In the genomic region with DNA sequence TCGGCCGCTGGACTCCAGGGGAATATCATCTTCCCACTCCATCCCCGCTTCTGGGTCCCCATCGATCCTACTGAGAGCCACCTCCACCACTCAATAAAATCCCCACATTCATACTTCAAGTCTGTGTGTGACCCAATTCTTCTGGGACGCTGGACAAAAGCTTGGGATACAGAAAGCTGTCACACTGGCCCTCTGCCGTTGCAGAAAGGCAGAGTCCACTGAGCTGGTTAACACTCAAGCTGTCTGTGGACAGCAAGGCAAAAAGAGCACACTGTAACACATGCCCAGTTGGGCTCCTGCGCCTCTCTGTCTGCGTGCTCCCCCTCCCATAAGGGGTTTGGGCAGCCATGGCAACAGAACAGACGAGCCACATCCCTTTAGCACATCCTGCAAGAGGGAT, we compare ENCODE assay signal across 21 cellular contexts.
A peak's percentile ranks its signal among the peaks of the same experiment; 100 is the strongest.
DNase-seq lines count a peak whose midpoint lies in the region; ATAC-seq, FAIRE-seq and TF ChIP-seq lines count a peak whose summit lies in the region.
"Had no signal": no experiment of that assay in that cellular context is flagged by ENCODE, and none has a peak within 500 bp of the region (broad histone marks: within the 10 kb centered on the region; RNA-seq: fewer than 3 reads in every experiment).

No MANE protein-coding gene starts in this region.

- intact Hi-C loops in K562 (cut with micrococcal nuclease), result no loop called here

- no peaks in the 10 kb centered on the region for H3F3A ChIP-seq in neural progenitor cell (ENCODE audit: low read depth)

- H2AFZ ChIP-seq in K562 (ENCODE audit: low read depth, low read length) (no peak overlapping the region), neural progenitor cell (replicated peaks) (peak overlapping the region; percentile 85)

- no peaks in the 10 kb centered on the region for H3K27me3 ChIP-seq in K562 (ENCODE audit: control insufficient read depth in 2 of 2, insufficient read depth in 2 of 2, low read length in 2 of 2)
- H3K27me3 ChIP-seq in neural progenitor cell, result no peaks in the 10 kb centered on the region
- H3K27me3 ChIP-seq: BE2C had no signal

- H3K9me3 ChIP-seq in K562 (replicated peaks; ENCODE audit: control insufficient read depth, insufficient read depth, low read depth, low read length) (no peaks in the 10 kb centered on the region), neural progenitor cell (ENCODE audit: low read depth) (no peaks in the 10 kb centered on the region)
- H3K9me3 ChIP-seq: BE2C had no signal

- POLR2A ChIA-PET in K562 (lab: Yijun Ruan, JAX), result no interaction called here

- H3K4me3 ChIP-seq in K562 (no peak overlapping the region), neural progenitor cell (no peak overlapping the region)

- no peak for TF ChIP-seq RAD21 in K562 (CRISPR knock-in tag; conservative IDR thresholded peaks at IDR 0.05 in 1 of 2, IDR thresholded peaks at IDR 0.05 in 1 of 2)

- TF ChIP-seq POLR2A in K562 (conservative IDR thresholded peaks at IDR 0.05), result no peak

- DNase-seq in NCI-H748 (lab: John Stamatoyannopoulos, UW; ENCODE audit: unreplicated experiment), result peak; percentile 81
- DNase-seq in NCI-H748 treated with DMSO at 0.1 percent for 48 hours (lab: John Stamatoyannopoulos, UW), result no peak
- DNase-seq in M059J (ENCODE audit: low read depth), result peak; percentile 46
- DNase-seq in K562 (ENCODE audit: extremely low read depth in 1 of 4, low spot score in 3 of 4), result no peak
- DNase-seq in neural progenitor cell (ENCODE audit: low spot score), result peak; percentile 33
- DNase-seq in ACHN, result no peak
- no peak for DNase-seq in NCI-H2196 treated with DMSO at 0.1 percent for 48 hours (lab: John Stamatoyannopoulos, UW; ENCODE audit: unreplicated experiment)
- DNase-seq: BE2C; DMS53; EL; H7; HFFc6; NCI-H187 treated with DMSO at 0.1 percent for 48 hours; NCI-H2171; NCI-H526; NK-92 treated with Interleukin-12 subunit alpha and Interleukin-12 subunit beta, amount 100 ng/mL, for 24 hours; SIG-M5 had no signal

- peaks cover 32% of the 10 kb centered on the region for H4K20me1 ChIP-seq in K562 (replicated peaks; ENCODE audit: control insufficient read depth, insufficient read depth, low read length)
- no peaks in the 10 kb centered on the region for H4K20me1 ChIP-seq in neural progenitor cell (ENCODE audit: low read depth)

- WGBS in K562 (ENCODE audit: insufficient coverage, low coverage, missing lambda C conversion rate), result 68% methylated on average over 6 of the region's 9 CpGs

- no TSS peak for BruUV-seq in K562 (replicated peaks; lab: Mats Ljungman, UMichigan)

- no peak overlapping the region for H3K4me2 ChIP-seq in K562 (ENCODE audit: insufficient read depth, low read length)
- H3K4me2 ChIP-seq in neural progenitor cell, result no peak overlapping the region
- H3K4me2 ChIP-seq: KMS-11 had no signal

- H3K9me1 ChIP-seq in K562 (ENCODE audit: control insufficient read depth, insufficient read depth, low read length), result no peaks in the 10 kb centered on the region

- H3K36me3 ChIP-seq in K562 (ENCODE audit: control insufficient read depth, insufficient read depth, low read length) (peaks cover 91% of the 10 kb centered on the region), neural progenitor cell (no peaks in the 10 kb centered on the region)
- H3K36me3 ChIP-seq: BE2C had no signal

- CTCF ChIA-PET in K562 (lab: Yijun Ruan, JAX; ENCODE audit: low intra/inter-chr PET ratio), result no interaction called here

- peaks cover 0 to 4% of the 10 kb centered on the region in 2 experiments; a peak in 2 of 5 replicates for H3K4me1 ChIP-seq in K562 (replicated peaks in 1 of 2; ENCODE audit: control insufficient read depth in 2 of 2, insufficient read depth in 2 of 2, low read length in 2 of 2)
- H3K4me1 ChIP-seq in neural progenitor cell, result peaks cover 23% of the 10 kb centered on the region
- H3K4me1 ChIP-seq: BE2C had no signal

- no peak overlapping the region for H3K27ac Mint-ChIP-seq in neural progenitor cell
- no peak overlapping the region for H3K27ac Mint-ChIP-seq in activated T-helper 17 cell treated with anti-CD3 and anti-CD28 coated beads, Interleukin-2, amount 50 U/mL, for 72 hours
- H3K27ac Mint-ChIP-seq: HFFc6 had no signal

- in situ Hi-C loops in K562 (cut with MboI), result no loop called here
- in situ Hi-C loops in ACHN (cut with HindIII; ENCODE audit: low pct_ligation_motif_present, low pct_unique_long_range_greater_than_20kb, low sequenced_read_pairs), result no loop called here

- H3K9me3 Mint-ChIP-seq in neural progenitor cell, result no peaks in the 10 kb centered on the region
- peaks cover under 1% of the 10 kb centered on the region for H3K9me3 Mint-ChIP-seq in activated T-helper 17 cell treated with anti-CD3 and anti-CD28 coated beads, Interleukin-2, amount 50 U/mL, for 72 hours

- H3K9ac ChIP-seq in K562 (ENCODE audit: insufficient read depth in 1 of 2, low read depth in 2 of 2, low read length in 2 of 2), result no peak overlapping the region
- H3K9ac ChIP-seq in neural progenitor cell, result no peak overlapping the region
- H3K9ac ChIP-seq: KMS-11 had no signal

- no peak for TF ChIP-seq EP300 in K562 (IDR thresholded peaks at IDR 0.05; ENCODE audit: low read length)

- H3K27ac ChIP-seq in K562 (ENCODE audit: extremely low read depth, low read depth, low read length) (no peak overlapping the region), neural progenitor cell (no peak overlapping the region)
- H3K27ac ChIP-seq: KMS-11 had no signal

- H3K27me3 Mint-ChIP-seq in neural progenitor cell (ENCODE audit: insufficient read depth, low read depth), result peaks cover 2% of the 10 kb centered on the region
- peaks cover 9% of the 10 kb centered on the region for H3K27me3 Mint-ChIP-seq in activated T-helper 17 cell treated with anti-CD3 and anti-CD28 coated beads, Interleukin-2, amount 50 U/mL, for 72 hours

- H3K4me3 Mint-ChIP-seq in neural progenitor cell, result no peak overlapping the region
- H3K4me3 Mint-ChIP-seq in activated T-helper 17 cell treated with anti-CD3 and anti-CD28 coated beads, Interleukin-2, amount 50 U/mL, for 72 hours, result no peak overlapping the region
- H3K4me3 Mint-ChIP-seq: HFFc6 had no signal

- H3K4me1 Mint-ChIP-seq in neural progenitor cell, result peaks cover 19% of the 10 kb centered on the region
- no peaks in the 10 kb centered on the region for H3K4me1 Mint-ChIP-seq in activated T-helper 17 cell treated with anti-CD3 and anti-CD28 coated beads, Interleukin-2, amount 50 U/mL, for 72 hours

- TF ChIP-seq CTCF in K562 (IDR thresholded peaks at IDR 0.05 in 2 of 3, conservative IDR thresholded peaks at IDR 0.05 in 1 of 3; ENCODE audit: insufficient read depth in 2 of 3, low read depth in 1 of 3, low read length in 3 of 3) (no peak), neural progenitor cell (IDR thresholded peaks at IDR 0.05) (no peak)

- H3K79me2 ChIP-seq in K562 (ENCODE audit: control insufficient read depth, insufficient read depth, low read length), result peaks cover 94% of the 10 kb centered on the region
- no peaks in the 10 kb centered on the region for H3K79me2 ChIP-seq in neural progenitor cell (ENCODE audit: low read depth)

- no peaks in the 10 kb centered on the region for H3K36me3 Mint-ChIP-seq in neural progenitor cell
- H3K36me3 Mint-ChIP-seq in activated T-helper 17 cell treated with anti-CD3 and anti-CD28 coated beads, Interleukin-2, amount 50 U/mL, for 72 hours (ENCODE audit: low read depth), result no peaks in the 10 kb centered on the region

- ATAC-seq in K562, result peak; percentile 22
- no peak for ATAC-seq in activated T-helper 17 cell treated with anti-CD3 and anti-CD28 coated beads, Interleukin-2, amount 50 U/mL, for 72 hours (replicated peaks)
- ATAC-seq: SK-N-SH treated with all-trans-retinoic acid at 6 μM for 48 hours had no signal

- no peak for FAIRE-seq in K562 (lab: Jason Lieb, UNC)
- FAIRE-seq: D721Med had no signal

TF ChIP-seq in K562, 482 proteins besides CTCF, POLR2A, EP300 and RAD21 (continues in another document):
- TF ChIP-seq PURB (CRISPR knock-in tag; IDR thresholded peaks at IDR 0.05; ENCODE audit: low read depth), result no peak
- TF ChIP-seq, protein P1, sequence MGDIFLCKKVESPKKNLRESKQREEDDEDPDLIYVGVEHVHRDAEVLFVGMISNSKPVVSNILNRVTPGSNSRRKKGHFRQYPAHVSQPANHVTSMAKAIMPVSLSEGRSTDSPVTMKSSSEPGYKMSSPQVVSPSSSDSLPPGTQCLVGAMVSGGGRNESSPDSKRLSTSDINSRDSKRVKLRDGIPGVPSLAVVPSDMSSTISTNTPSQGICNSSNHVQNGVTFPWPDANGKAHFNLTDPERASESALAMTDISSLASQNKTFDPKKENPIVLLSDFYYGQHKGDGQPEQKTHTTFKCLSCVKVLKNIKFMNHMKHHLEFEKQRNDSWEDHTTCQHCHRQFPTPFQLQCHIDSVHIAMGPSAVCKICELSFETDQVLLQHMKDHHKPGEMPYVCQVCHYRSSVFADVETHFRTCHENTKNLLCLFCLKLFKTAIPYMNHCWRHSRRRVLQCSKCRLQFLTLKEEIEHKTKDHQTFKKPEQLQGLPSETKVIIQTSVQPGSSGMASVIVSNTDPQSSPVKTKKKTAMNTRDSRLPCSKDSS (IDR thresholded peaks at IDR 0.05; ENCODE audit: low read depth, partially characterized antibody), result no peak
- peak; percentile 38; the same call in 1 of the 2 replicates for TF ChIP-seq POLR2AphosphoS5 (IDR thresholded peaks at IDR 0.05; ENCODE audit: control insufficient read depth, insufficient read depth, low read depth, low read length)
- TF ChIP-seq FOXM1 (IDR thresholded peaks at IDR 0.05; ENCODE audit: low read depth), result no peak
- no peak for TF ChIP-seq FOXM1 (CRISPR knock-in tag; IDR thresholded peaks at IDR 0.05; ENCODE audit: low read depth)
- TF ChIP-seq, protein P2, sequence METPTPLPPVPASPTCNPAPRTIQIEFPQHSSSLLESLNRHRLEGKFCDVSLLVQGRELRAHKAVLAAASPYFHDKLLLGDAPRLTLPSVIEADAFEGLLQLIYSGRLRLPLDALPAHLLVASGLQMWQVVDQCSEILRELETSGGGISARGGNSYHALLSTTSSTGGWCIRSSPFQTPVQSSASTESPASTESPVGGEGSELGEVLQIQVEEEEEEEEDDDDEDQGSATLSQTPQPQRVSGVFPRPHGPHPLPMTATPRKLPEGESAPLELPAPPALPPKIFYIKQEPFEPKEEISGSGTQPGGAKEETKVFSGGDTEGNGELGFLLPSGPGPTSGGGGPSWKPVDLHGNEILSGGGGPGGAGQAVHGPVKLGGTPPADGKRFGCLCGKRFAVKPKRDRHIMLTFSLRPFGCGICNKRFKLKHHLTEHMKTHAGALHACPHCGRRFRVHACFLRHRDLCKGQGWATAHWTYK (CRISPR knock-in tag; IDR thresholded peaks at IDR 0.05), result no peak
- TF ChIP-seq RFX1 (IDR thresholded peaks at IDR 0.05), result peak; percentile 16; the same call in 1 of the 2 replicates

Comparison
In these comparisons a context has a peak if more than half of its experiments do, and no peak if none do; other contexts are left out.
1. DNase-seq: peak in NCI-H748 (single experiment), M059J (single experiment) and neural progenitor cell (single experiment); none in NCI-H748 treated with DMSO at 0.1 percent for 48 hours (single experiment), K562 (0 of 4), ACHN (single experiment) and NCI-H2196 treated with DMSO at 0.1 percent for 48 hours (single experiment).